8 cellular contexts compared by ENCODE assay signal in the genomic region with DNA sequence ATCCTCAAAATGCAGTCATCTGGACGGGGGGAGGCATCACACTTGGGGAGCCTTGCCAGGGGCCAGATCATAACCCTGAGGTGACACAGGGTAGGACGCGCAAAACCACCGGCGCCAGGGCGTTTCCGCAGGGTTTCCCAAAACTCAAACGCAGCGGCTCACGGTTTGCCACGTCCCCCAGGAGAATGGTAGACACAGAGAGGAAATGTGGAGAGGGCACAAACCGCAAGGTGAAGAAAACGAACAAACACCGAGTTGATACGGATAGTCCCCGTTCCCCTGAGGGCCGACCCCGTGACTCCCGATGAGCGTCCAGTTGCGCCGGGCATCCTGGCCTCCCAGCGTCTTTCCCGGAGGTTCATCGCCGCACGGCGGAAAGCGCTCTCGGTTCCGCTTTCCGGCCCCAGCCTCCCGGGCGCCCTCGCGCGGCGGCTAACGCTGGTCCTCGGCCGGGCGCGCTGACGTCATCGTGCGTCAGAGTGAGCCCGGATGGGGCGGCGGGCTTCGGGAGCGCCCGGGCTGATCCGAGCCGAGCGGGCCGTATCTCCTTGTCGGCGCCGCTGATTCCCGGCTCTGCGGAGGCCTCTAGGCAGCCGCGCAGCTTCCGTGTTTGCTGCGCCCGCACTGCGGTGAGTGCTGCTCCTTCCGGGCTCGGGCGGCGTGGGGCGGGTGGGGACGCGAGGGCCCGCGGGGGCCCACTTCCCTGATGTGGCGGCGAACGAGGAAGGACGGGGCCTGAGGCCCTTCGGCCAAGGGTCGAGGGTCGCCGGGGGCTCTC. TPM values are rescaled to one million over a fixed set of nuclear protein-coding genes. Genes with fewer than 3 reads are reported as not detected.
A peak's percentile ranks its signal among the peaks of the same experiment; 100 is the strongest.
DNase-seq lines count a peak whose midpoint lies in the region; ATAC-seq and TF ChIP-seq lines count a peak whose summit lies in the region.

TSS of gene BIRC2 (plus strand) at position 467 of the 778 bp plus-strand sequence. CDS start 2,641 bp downstream, outside the sequence.

- TF ChIP-seq CTCF in GM13977 (IDR thresholded peaks at IDR 0.05; ENCODE audit: extremely low read depth, insufficient read depth, missing control alignments) = peak; percentile 93
- peak; percentile 71 to 81 for TF ChIP-seq CTCF in right atrium auricular region (IDR thresholded peaks at IDR 0.05)
- TF ChIP-seq CTCF in vagina (IDR thresholded peaks at IDR 0.05) = peak; percentile 28 to 79 (median 78)

- H3K27ac Mint-ChIP-seq in T-helper 1 cell treated with Interleukin-12 subunit alpha and Interleukin-12 subunit beta and Interleukin-4 antibody, amounts not matched to agents 30 μg/mL and 1 μg/mL, for 36 hours = peak within 1 kb of the TSS; percentile 98

- peak within 1 kb of the TSS; percentile 96 to 99 for H3K27ac ChIP-seq in right atrium auricular region
- peak within 1 kb of the TSS; percentile 98 for H3K27ac ChIP-seq in vagina

- DNase-seq in GM13977 (ENCODE audit: low spot score) (peak; percentile 87), NCI-H1436 (lab: John Stamatoyannopoulos, UW) (peak; percentile 93), amygdala (lab: John Stamatoyannopoulos, UW) (peak; percentile 54 to 97 (median 86)), right atrium auricular region (ENCODE audit: low spot score) (peak; percentile 92), putamen (ENCODE audit: low spot score) (peak; percentile 94), vagina (ENCODE audit: extremely low spot score in 2 of 2) (peak; percentile 90 to 97)

- peak within 1 kb of the TSS; percentile 95 for H3K4me3 Mint-ChIP-seq in T-helper 1 cell treated with Interleukin-12 subunit alpha and Interleukin-12 subunit beta and Interleukin-4 antibody, amounts not matched to agents 30 μg/mL and 1 μg/mL, for 36 hours

- peaks cover 33% of the 10 kb centered on the region for H3K4me1 Mint-ChIP-seq in T-helper 1 cell treated with Interleukin-12 subunit alpha and Interleukin-12 subunit beta and Interleukin-4 antibody, amounts not matched to agents 30 μg/mL and 1 μg/mL, for 36 hours (ENCODE audit: low read depth)

- H3K27me3 ChIP-seq in right atrium auricular region = no peaks in the 10 kb centered on the region
- no peaks in the 10 kb centered on the region for H3K27me3 ChIP-seq in vagina

- H3K4me3 ChIP-seq in right atrium auricular region = peak within 1 kb of the TSS; percentile 69 to 73
- H3K4me3 ChIP-seq in vagina = peak within 1 kb of the TSS; percentile 72 to 83

- peaks cover 29% of the 10 kb centered on the region for H3K36me3 Mint-ChIP-seq in T-helper 1 cell treated with Interleukin-12 subunit alpha and Interleukin-12 subunit beta and Interleukin-4 antibody, amounts not matched to agents 30 μg/mL and 1 μg/mL, for 36 hours (ENCODE audit: low read depth)

- H3K27me3 Mint-ChIP-seq in T-helper 1 cell treated with Interleukin-12 subunit alpha and Interleukin-12 subunit beta and Interleukin-4 antibody, amounts not matched to agents 30 μg/mL and 1 μg/mL, for 36 hours (ENCODE audit: low read depth) = no peaks in the 10 kb centered on the region

- no peaks in the 10 kb centered on the region for H3K9me3 Mint-ChIP-seq in T-helper 1 cell treated with Interleukin-12 subunit alpha and Interleukin-12 subunit beta and Interleukin-4 antibody, amounts not matched to agents 30 μg/mL and 1 μg/mL, for 36 hours

- ATAC-seq in HG02840 (IDR thresholded peaks at IDR 0.05; ENCODE audit: low FRiP score, unreplicated experiment) = peak; percentile 88

- H3K9me3 ChIP-seq in right atrium auricular region (no peaks in the 10 kb centered on the region), vagina (no peaks in the 10 kb centered on the region)

- no peaks in the 10 kb centered on the region for H3K36me3 ChIP-seq in right atrium auricular region
- peaks cover 3 to 7% of the 10 kb centered on the region in 2 donors for H3K36me3 ChIP-seq in vagina

- intact Hi-C loops in vagina (cut with DNase I) = loop anchor here (5.0 to 10.0 kb wide), 2 partner anchors 52 to 105 kb away; partner anchors contain the start of gene TMEM123

- peak in 1 of 2 donors; percentile 91 for TF ChIP-seq POLR2A in vagina (IDR thresholded peaks at IDR 0.05)

- H3K4me1 ChIP-seq in right atrium auricular region (peaks cover 0 to 35% of the 10 kb centered on the region in 2 donors), vagina (peaks cover 37% of the 10 kb centered on the region)

- in situ Hi-C loops in GM13977 (cut with MboI; ENCODE audit: low pct_unique_long_range_greater_than_20kb, low sequenced_read_pairs, unreplicated experiment) = no loop called here

RNA-seq across cellular contexts. Expression of gene BIRC2, which starts in this region (rescaled TPM):
- total RNA-seq in right atrium auricular region (10 to 100 TPM; 31.5 to 36.8 TPM), vagina (52.1 TPM)

Comparison
In these comparisons a context has a peak if more than half of its experiments do, and no peak if none do; other contexts are left out.
1. Peak in every context shown above with its lines: DNase-seq, ATAC-seq, H3K4me3 ChIP-seq and H3K27ac ChIP-seq.